1 cellular context compared by ENCODE assay signal in the genomic region with DNA sequence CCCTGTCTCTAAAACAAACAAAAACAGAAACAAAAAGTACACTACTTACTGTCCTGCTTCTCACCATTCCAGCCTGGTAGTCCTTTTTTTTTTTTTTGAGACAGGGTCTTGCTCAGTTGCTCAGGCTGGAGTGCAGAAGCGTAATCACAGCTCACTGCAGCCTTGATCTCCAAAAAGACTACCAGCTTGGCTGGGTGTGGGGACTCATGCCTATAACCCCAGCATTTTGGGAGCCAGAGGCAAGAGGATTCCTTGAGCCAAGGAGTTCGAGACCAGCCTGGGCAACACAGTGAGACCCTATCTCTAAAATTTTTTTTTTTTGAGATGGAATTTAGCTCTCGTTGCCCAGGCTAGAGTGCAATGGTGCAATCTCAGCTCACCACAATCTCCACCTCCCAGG.
TF ChIP-seq lines count a peak whose summit lies in the region.

No MANE protein-coding gene starts in this region.

TF ChIP-seq in H1, 55 proteins besides CTCF, POLR2A, EP300 and RAD21:
- TF ChIP-seq TBP (IDR thresholded peaks at IDR 0.05; ENCODE audit: low read depth, low read length) (no peak), ASH2L (IDR thresholded peaks at IDR 0.05; ENCODE audit: low read length) (no peak), CTBP2 (IDR thresholded peaks at IDR 0.05; ENCODE audit: borderline replicate concordance, insufficient read depth, insufficient read length, low read length) (no peak), JUN (IDR thresholded peaks at IDR 0.05; ENCODE audit: low read depth, low read length) (no peak), BACH1 (IDR thresholded peaks at IDR 0.05; ENCODE audit: low read length) (no peak), TCF12 (IDR thresholded peaks at IDR 0.05; ENCODE audit: low read depth, low read length) (no peak)
